In genomic region chr15:40104865-40105516, GRCh38 we compare ENCODE assay signal across 1 cellular context.
TF ChIP-seq lines count a peak whose summit lies in the region.

No MANE protein-coding gene starts in this region.

TF ChIP-seq in A549, 52 proteins besides CTCF, POLR2A, EP300 and RAD21 (continued from another document):
- no peak for TF ChIP-seq FOSL2 (IDR thresholded peaks at IDR 0.05)
- TF ChIP-seq FOSL2 (CRISPR knock-in tag; IDR thresholded peaks at IDR 0.05) = no peak
- no peak for TF ChIP-seq RARB (CRISPR knock-in tag; IDR thresholded peaks at IDR 0.05)
- TF ChIP-seq CHD4 (IDR thresholded peaks at IDR 0.05; ENCODE audit: borderline replicate concordance) = no peak
- TF ChIP-seq MAX (IDR thresholded peaks at IDR 0.05) = peak; percentile 75
- TF ChIP-seq NFE2L2 (conservative IDR thresholded peaks at IDR 0.05; ENCODE audit: low read length) = no peak
- no peak for TF ChIP-seq CBX2 (IDR thresholded peaks at IDR 0.05; ENCODE audit: borderline replicate concordance, low read depth)
- no peak for TF ChIP-seq HEYL (CRISPR knock-in tag; IDR thresholded peaks at IDR 0.05)
- no peak for TF ChIP-seq REST (IDR thresholded peaks at IDR 0.05)
- peak; percentile 54; the same call in 1 of the 2 replicates for TF ChIP-seq MYC (IDR thresholded peaks at IDR 0.05; ENCODE audit: borderline replicate concordance, low read length)
- TF ChIP-seq ZC3H11A (IDR thresholded peaks at IDR 0.05) = no peak
- no peak for TF ChIP-seq RCOR1 (IDR thresholded peaks at IDR 0.05; ENCODE audit: low read depth, low read length)
- no peak for TF ChIP-seq BHLHE40 (IDR thresholded peaks at IDR 0.05; ENCODE audit: low read depth, low read length)
